In genomic region chr1:46465981-46466476, GRCh38 we compare ENCODE assay signal across 9 cellular contexts. TPM values are rescaled to one million over a fixed set of nuclear protein-coding genes. Genes with fewer than 3 reads are reported as not detected.
DNase-seq lines count a peak whose midpoint lies in the region; ATAC-seq, FAIRE-seq and TF ChIP-seq lines count a peak whose summit lies in the region.
"Had no signal": no experiment of that assay in that cellular context is flagged by ENCODE, and none has a peak within 500 bp of the region (broad histone marks: within the 10 kb centered on the region; RNA-seq: fewer than 3 reads in every experiment).

No MANE protein-coding gene starts in this region.

- peaks cover 5% of the 10 kb centered on the region for H3K4me1 Mint-ChIP-seq in T-helper 2 cell treated with Interferon-gamma antibody and Interleukin-4, amounts not matched to agents 5 μg/mL and 100 μg/mL, for 36 hours (ENCODE audit: low read depth)
- H3K4me1 Mint-ChIP-seq in activated CD8-positive, alpha-beta T cell treated with anti-CD3 and anti-CD28 coated beads for 36 hours (ENCODE audit: low read depth), result peaks cover 9% of the 10 kb centered on the region

- H3K36me3 ChIP-seq in right lobe of liver (no peaks in the 10 kb centered on the region), subcutaneous abdominal adipose tissue (ENCODE audit: control insufficient read depth in 5 of 5, insufficient read depth in 5 of 5, low read length in 5 of 5) (no peaks in the 10 kb centered on the region)

- CTCF ChIA-PET in activated CD8-positive, alpha-beta T cell treated with anti-CD3 and anti-CD28 coated beads for 36 hours (lab: Charles Lee), result interaction anchor here (0.6 to 1.9 kb wide), 3 partner anchors 19 to 26 kb away, joined by 3 to 8 read pairs (median 3); no protein-coding TSS in a partner anchor

- H3K4me3 ChIP-seq in right lobe of liver (peak overlapping the region in 2 of 3 donors; percentile 42 to 54), subcutaneous abdominal adipose tissue (ENCODE audit: low read depth in 1 of 5, low read length in 5 of 5) (peak overlapping the region; percentile 2 to 69 (median 36))

- peaks cover 62% of the 10 kb centered on the region for H3K27me3 Mint-ChIP-seq in T-helper 2 cell treated with Interferon-gamma antibody and Interleukin-4, amounts not matched to agents 5 μg/mL and 100 μg/mL, for 36 hours (ENCODE audit: low read depth)
- H3K27me3 Mint-ChIP-seq in activated CD8-positive, alpha-beta T cell treated with anti-CD3 and anti-CD28 coated beads for 36 hours, result peaks cover 49% of the 10 kb centered on the region

- H3K9me3 ChIP-seq in right lobe of liver (no peaks in the 10 kb centered on the region), subcutaneous abdominal adipose tissue (ENCODE audit: control insufficient read depth in 5 of 5, low read length in 5 of 5) (no peaks in the 10 kb centered on the region)

- H3K27ac ChIP-seq in right lobe of liver, result no peak overlapping the region
- no peak overlapping the region for H3K27ac ChIP-seq in subcutaneous abdominal adipose tissue (ENCODE audit: low read depth, low read length)

- H3K4me1 ChIP-seq in right lobe of liver, result peaks cover 0 to 7% (median 0%) of the 10 kb centered on the region in 4 donors
- H3K4me1 ChIP-seq in subcutaneous abdominal adipose tissue (ENCODE audit: control insufficient read depth in 5 of 5, insufficient read depth in 5 of 5, low read length in 5 of 5), result peaks cover 4 to 14% (median 12%) of the 10 kb centered on the region in 5 donors

- TF ChIP-seq CTCF in activated CD8-positive, alpha-beta T cell treated with anti-CD3 and anti-CD28 coated beads for 36 hours (IDR thresholded peaks at IDR 0.05), result no peak
- TF ChIP-seq CTCF in right lobe of liver (IDR thresholded peaks at IDR 0.05), result no peak

- no peak for FAIRE-seq in GM12892 (lab: Jason Lieb, UNC)

- 57% methylated on average over 9 of the region's 20 CpGs for WGBS in right lobe of liver (ENCODE audit: insufficient coverage, low coverage, low lambda C conversion rate, missing lambda C conversion rate)

- H3K27me3 ChIP-seq in right lobe of liver (peaks cover 0 to 4% of the 10 kb centered on the region in 2 donors), subcutaneous abdominal adipose tissue (ENCODE audit: control insufficient read depth in 5 of 5, insufficient read depth in 4 of 5, low read length in 5 of 5) (peaks cover 10 to 44% (median 30%) of the 10 kb centered on the region in 5 donors)

- H3K27ac Mint-ChIP-seq in T-helper 2 cell treated with Interferon-gamma antibody and Interleukin-4, amounts not matched to agents 5 μg/mL and 100 μg/mL, for 36 hours, result no peak overlapping the region
- no peak overlapping the region for H3K27ac Mint-ChIP-seq in activated CD8-positive, alpha-beta T cell treated with anti-CD3 and anti-CD28 coated beads for 36 hours

- intact Hi-C loops in activated CD8-positive, alpha-beta T cell treated with anti-CD3 and anti-CD28 coated beads for 36 hours (cut with micrococcal nuclease), result no loop called here
- intact Hi-C loops in right lobe of liver (cut with DNase I), result no loop called here

- H3K9ac ChIP-seq in subcutaneous abdominal adipose tissue (ENCODE audit: low read length in 5 of 5), result no peak overlapping the region

- TF ChIP-seq POLR2A in right lobe of liver (IDR thresholded peaks at IDR 0.05), result no peak
- no peak for TF ChIP-seq POLR2A in GM12892 (IDR thresholded peaks at IDR 0.05; ENCODE audit: low read depth, low read length)

- POLR2A ChIA-PET in activated CD8-positive, alpha-beta T cell treated with anti-CD3 and anti-CD28 coated beads for 36 hours (lab: Charles Lee), result no interaction called here

- peak; percentile 31 for ATAC-seq in activated CD8-positive, alpha-beta T cell treated with anti-CD3 and anti-CD28 coated beads for 36 hours
- ATAC-seq in right lobe of liver, result no peak
- ATAC-seq in GM21529 (IDR thresholded peaks at IDR 0.05; ENCODE audit: unreplicated experiment), result no peak

- no peaks in the 10 kb centered on the region for H3K36me3 Mint-ChIP-seq in T-helper 2 cell treated with Interferon-gamma antibody and Interleukin-4, amounts not matched to agents 5 μg/mL and 100 μg/mL, for 36 hours (ENCODE audit: low read depth)
- peaks cover 1% of the 10 kb centered on the region for H3K36me3 Mint-ChIP-seq in activated CD8-positive, alpha-beta T cell treated with anti-CD3 and anti-CD28 coated beads for 36 hours (ENCODE audit: low read depth)

- DNase-seq in T-helper 2 cell treated with Interferon-gamma antibody and Interleukin-4, amounts not matched to agents 5 μg/mL and 100 μg/mL, for 36 hours (ENCODE audit: low spot score), result no peak
- DNase-seq in T-helper 2 cell (no peak), right lobe of liver (no peak), GM12892 (ENCODE audit: insufficient read length) (no peak), ureter (ENCODE audit: low spot score) (no peak)
- DNase-seq in activated CD8-positive, alpha-beta T cell treated with anti-CD3 and anti-CD28 coated beads for 36 hours, result no peak

- peak overlapping the region; percentile 62 for H3K4me3 Mint-ChIP-seq in T-helper 2 cell treated with Interferon-gamma antibody and Interleukin-4, amounts not matched to agents 5 μg/mL and 100 μg/mL, for 36 hours
- H3K4me3 Mint-ChIP-seq in activated CD8-positive, alpha-beta T cell treated with anti-CD3 and anti-CD28 coated beads for 36 hours, result peak overlapping the region; percentile 54

- H3K9me3 Mint-ChIP-seq in T-helper 2 cell treated with Interferon-gamma antibody and Interleukin-4, amounts not matched to agents 5 μg/mL and 100 μg/mL, for 36 hours, result no peaks in the 10 kb centered on the region
- H3K9me3 Mint-ChIP-seq in activated CD8-positive, alpha-beta T cell treated with anti-CD3 and anti-CD28 coated beads for 36 hours, result no peaks in the 10 kb centered on the region

RNA-seq across cellular contexts. Expression of gene DMBX1, which starts 23.6 kb away (rescaled TPM):
- under 1 TPM in 1 of 2 experiments, not detected in 1; 0.09 TPM for total RNA-seq in activated CD8-positive, alpha-beta T cell treated with anti-CD3 and anti-CD28 coated beads for 36 hours
- not detected for total RNA-seq in right lobe of liver
- polyA plus RNA-seq in GM12892 (2012; ENCODE audit: missing spikeins), result not detected
- not detected for total RNA-seq in ureter
- total RNA-seq: dermis blood vessel endothelial cell had no signal
